In genomic region chr3:61251174-61251972, GRCh38 we compare ENCODE assay signal across 1 cellular context.
TF ChIP-seq lines count a peak whose summit lies in the region.

TSS of gene FHIT (minus strand) at chr3:61251452.

TF ChIP-seq in HepG2, 621 proteins besides CTCF, POLR2A, EP300 and RAD21 (continued from another document and continues in another):
- TF ChIP-seq CEBPB (IDR thresholded peaks at IDR 0.05; ENCODE audit: borderline replicate concordance, low read depth, low read length) (no peak), ZNF607 (CRISPR knock-in tag; IDR thresholded peaks at IDR 0.05; ENCODE audit: borderline replicate concordance) (no peak), ZC3H4 (CRISPR knock-in tag; IDR thresholded peaks at IDR 0.05; ENCODE audit: borderline replicate concordance) (no peak), ATM (IDR thresholded peaks at IDR 0.05; ENCODE audit: borderline replicate concordance) (no peak), ZNF496 (CRISPR knock-in tag; IDR thresholded peaks at IDR 0.05; ENCODE audit: insufficient replicate concordance) (no peak), PBX2 (CRISPR knock-in tag; IDR thresholded peaks at IDR 0.05) (peak; percentile 95), SIN3A (IDR thresholded peaks at IDR 0.05; ENCODE audit: borderline replicate concordance, low read depth, low read length) (0 out of 2 replicates have a peak, but pooled peaks have one; percentile 27), HNRNPL (IDR thresholded peaks at IDR 0.05; ENCODE audit: low read depth, low read length) (peak; percentile 83; the same call in 1 of the 2 replicates), ZNF580 (CRISPR knock-in tag; IDR thresholded peaks at IDR 0.05; ENCODE audit: borderline replicate concordance, low read depth) (no peak), MLLT10 (CRISPR knock-in tag; IDR thresholded peaks at IDR 0.05) (no peak), TAF1 (CRISPR knock-in tag; IDR thresholded peaks at IDR 0.05) (peak; percentile 55; the same call in 1 of the 2 replicates), FIP1L1 (IDR thresholded peaks at IDR 0.05; ENCODE audit: borderline replicate concordance, insufficient read depth, low read depth, low read length) (no peak), ZNF276 (CRISPR knock-in tag; IDR thresholded peaks at IDR 0.05; ENCODE audit: low read depth) (0 out of 2 replicates have a peak, but pooled peaks have one; percentile 27), ZEB1 (IDR thresholded peaks at IDR 0.05; ENCODE audit: insufficient replicate concordance, low read depth) (no peak), ZBTB25 (CRISPR knock-in tag; IDR thresholded peaks at IDR 0.05) (no peak), ZNF362 (CRISPR knock-in tag; IDR thresholded peaks at IDR 0.05; ENCODE audit: borderline replicate concordance) (peak; percentile 50; the same call in 1 of the 2 replicates), RORA (CRISPR knock-in tag; IDR thresholded peaks at IDR 0.05) (no peak), ARNTL (CRISPR knock-in tag; IDR thresholded peaks at IDR 0.05) (no peak), SP2 (CRISPR knock-in tag; IDR thresholded peaks at IDR 0.05) (peak; percentile 98), KAT7 (CRISPR knock-in tag; IDR thresholded peaks at IDR 0.05; ENCODE audit: borderline replicate concordance) (no peak), NR2F1 (CRISPR knock-in tag; IDR thresholded peaks at IDR 0.05) (no peak), ZBTB40 (IDR thresholded peaks at IDR 0.05) (no peak), ZBTB40 (CRISPR knock-in tag; IDR thresholded peaks at IDR 0.05) (peak; percentile 43; the same call in 1 of the 2 replicates), DRAP1 (CRISPR knock-in tag; IDR thresholded peaks at IDR 0.05) (0 out of 2 replicates have a peak, but pooled peaks have one; percentile 18), ZNF766 (CRISPR knock-in tag; IDR thresholded peaks at IDR 0.05; ENCODE audit: borderline replicate concordance) (no peak), GTF2F1 (IDR thresholded peaks at IDR 0.05; ENCODE audit: low read length) (no peak), ZBTB33 (CRISPR knock-in tag; IDR thresholded peaks at IDR 0.05) (no peak), RXRA (CRISPR knock-in tag; IDR thresholded peaks at IDR 0.05) (peak; percentile 57; the same call in 1 of the 2 replicates), ELF1 (CRISPR knock-in tag; IDR thresholded peaks at IDR 0.05) (0 out of 2 replicates have a peak, but pooled peaks have one; percentile 22), ZNF652 (CRISPR knock-in tag; IDR thresholded peaks at IDR 0.05; ENCODE audit: borderline replicate concordance, low read depth) (0 out of 2 replicates have a peak, but pooled peaks have one; percentile 10), HOXA5 (CRISPR knock-in tag; IDR thresholded peaks at IDR 0.05) (no peak), GPBP1L1 (CRISPR knock-in tag; IDR thresholded peaks at IDR 0.05) (no peak), ZNF280D (CRISPR knock-in tag; IDR thresholded peaks at IDR 0.05) (no peak), XBP1 (CRISPR knock-in tag; IDR thresholded peaks at IDR 0.05) (no peak), ZBTB3 (CRISPR knock-in tag; IDR thresholded peaks at IDR 0.05; ENCODE audit: borderline replicate concordance, low read depth) (0 out of 2 replicates have a peak, but pooled peaks have one; percentile 46), SP4 (CRISPR knock-in tag; IDR thresholded peaks at IDR 0.05) (peak; percentile 89)
